ENCODE assay signal across 20 cellular contexts in genomic region chr5:134659456-134659855, GRCh38.
"Had no signal": no experiment of that assay in that cellular context is flagged by ENCODE, and none has a peak within 500 bp of the region (broad histone marks: within the 10 kb centered on the region; RNA-seq: fewer than 3 reads in every experiment).

No MANE protein-coding gene starts in this region.

- DNase-seq: activated CD4-positive, alpha-beta T cell treated with anti-CD3 and anti-CD28 coated beads, Interleukin-2, amount 50 U/mL, for 4 hours; activated CD4-positive, CD25-positive, alpha-beta regulatory T cell treated with anti-CD3 and anti-CD28 coated beads, Interleukin-2, amount 50 U/mL, for 72 hours; body of pancreas; dorsolateral prefrontal cortex; heart right ventricle; kidney glomerular epithelial cell; left ventricle myocardium superior; mucosa of descending colon; naive thymus-derived CD4-positive, alpha-beta T cell; sigmoid colon; SJCRH30; stimulated activated CD4-positive, alpha-beta T cell treated with anti-CD3 and anti-CD28 coated beads, Interleukin-4, amount 100 ng/mL, for 24 hours; thyroid gland had no signal

- H3K27ac Mint-ChIP-seq: activated naive CD8-positive, alpha-beta T cell; memory B cell; naive thymus-derived CD4-positive, alpha-beta T cell; stimulated activated memory B cell treated with anti-CD40 and anti-IgM and Interleukin-4, amounts not matched to agents 10 μg/mL and 1 μg/mL and 100 μg/mL, for 72 hours; T-helper 1 cell treated with Interleukin-12 subunit alpha and Interleukin-12 subunit beta and Interleukin-4 antibody, amounts not matched to agents 30 μg/mL and 1 μg/mL, for 36 hours had no signal

- ATAC-seq: body of pancreas; esophagus mucosa; left ventricle myocardium superior; mucosa of descending colon; naive thymus-derived CD4-positive, alpha-beta T cell; stimulated activated memory B cell treated with anti-CD40 and anti-IgM and Interleukin-4, amounts not matched to agents 10 μg/mL and 1 μg/mL and 100 μg/mL, for 72 hours had no signal

- H3K4me3 Mint-ChIP-seq: activated naive CD8-positive, alpha-beta T cell; memory B cell; naive thymus-derived CD4-positive, alpha-beta T cell; stimulated activated memory B cell treated with anti-CD40 and anti-IgM and Interleukin-4, amounts not matched to agents 10 μg/mL and 1 μg/mL and 100 μg/mL, for 72 hours; T-helper 1 cell treated with Interleukin-12 subunit alpha and Interleukin-12 subunit beta and Interleukin-4 antibody, amounts not matched to agents 30 μg/mL and 1 μg/mL, for 36 hours had no signal

- H3K4me3 ChIP-seq: body of pancreas, dorsolateral prefrontal cortex, heart right ventricle, mucosa of descending colon, pancreas, sigmoid colon, SJCRH30, thyroid gland had no signal

- H3K9me3 ChIP-seq: body of pancreas, heart right ventricle, mucosa of descending colon, pancreas, sigmoid colon, SJCRH30, thyroid gland had no signal

- H3K27me3 ChIP-seq: body of pancreas, dorsolateral prefrontal cortex, heart right ventricle, pancreas, sigmoid colon, SJCRH30, thyroid gland had no signal

- H3K27me3 Mint-ChIP-seq: activated naive CD8-positive, alpha-beta T cell; memory B cell; naive thymus-derived CD4-positive, alpha-beta T cell; stimulated activated memory B cell treated with anti-CD40 and anti-IgM and Interleukin-4, amounts not matched to agents 10 μg/mL and 1 μg/mL and 100 μg/mL, for 72 hours had no signal

- H3K27ac ChIP-seq: body of pancreas, dorsolateral prefrontal cortex, heart right ventricle, pancreas, sigmoid colon, SJCRH30, thyroid gland, VCaP had no signal

- H3K9me3 Mint-ChIP-seq: memory B cell; naive thymus-derived CD4-positive, alpha-beta T cell; stimulated activated memory B cell treated with anti-CD40 and anti-IgM and Interleukin-4, amounts not matched to agents 10 μg/mL and 1 μg/mL and 100 μg/mL, for 72 hours; T-helper 1 cell treated with Interleukin-12 subunit alpha and Interleukin-12 subunit beta and Interleukin-4 antibody, amounts not matched to agents 30 μg/mL and 1 μg/mL, for 36 hours had no signal
